ENCODE assay signal across 15 cellular contexts in genomic region chr4:48970471-48970921, GRCh38. TPM values are rescaled to one million over a fixed set of nuclear protein-coding genes. Genes with fewer than 3 reads are reported as not detected.
DNase-seq lines count a peak whose midpoint lies in the region; ATAC-seq and TF ChIP-seq lines count a peak whose summit lies in the region.
"Had no signal": no experiment of that assay in that cellular context is flagged by ENCODE, and none has a peak within 500 bp of the region (broad histone marks: within the 10 kb centered on the region; RNA-seq: fewer than 3 reads in every experiment).

No MANE protein-coding gene starts in this region.

- no peak for TF ChIP-seq CTCF in epithelial cell of esophagus (IDR thresholded peaks at IDR 0.05; ENCODE audit: insufficient read depth, low read depth, low read length, missing control alignments)

- no peak overlapping the region for H3K9ac ChIP-seq in skeletal muscle satellite cell (ENCODE audit: low read depth, low read length)

- no peak for ATAC-seq in HG02571 (IDR thresholded peaks at IDR 0.05; ENCODE audit: unreplicated experiment)
- ATAC-seq: A549; naive thymus-derived CD4-positive, alpha-beta T cell had no signal

- peaks cover 15% of the 10 kb centered on the region for H3K27me3 ChIP-seq in skeletal muscle satellite cell (ENCODE audit: control insufficient read depth, insufficient read depth, low read length)

- no peaks in the 10 kb centered on the region for H3K9me3 ChIP-seq in skeletal muscle satellite cell (replicated peaks; ENCODE audit: low read length)
- H3K9me3 ChIP-seq: A549, HAP-1 had no signal

- H3K36me3 ChIP-seq in skeletal muscle satellite cell (ENCODE audit: insufficient read depth, low read length): no peaks in the 10 kb centered on the region
- H3K36me3 ChIP-seq: HAP-1 had no signal

- DNase-seq in SIG-M5 treated with dmso at 0.1 percent for 504 hours (lab: John Stamatoyannopoulos, UW; ENCODE audit: unreplicated experiment): peak; percentile 13
- DNase-seq in SIG-M5 (lab: John Stamatoyannopoulos, UW): no peak
- DNase-seq in MV-4-11 (lab: John Stamatoyannopoulos, UW): peak; percentile 80
- peak; percentile 92 for DNase-seq in epithelial cell of esophagus (ENCODE audit: low read depth)
- DNase-seq in GM19238 (ENCODE audit: insufficient read length, low spot score): no peak
- no peak for DNase-seq in activated CD4-positive, CD25-positive, alpha-beta regulatory T cell treated with anti-CD3 and anti-CD28 coated beads, Interleukin-2, amount 50 U/mL, for 72 hours
- DNase-seq: Karpas-422; naive thymus-derived CD4-positive, alpha-beta T cell; NCI-H446 treated with DMSO at 0.1 percent for 48 hours; SHP77 treated with DMSO at 0.1 percent for 48 hours had no signal

- H3K4me2 ChIP-seq in skeletal muscle satellite cell (ENCODE audit: low read length): peak overlapping the region; percentile 1
- H3K4me2 ChIP-seq: A549 had no signal

- H3K4me3 ChIP-seq in epithelial cell of esophagus (ENCODE audit: low read length) (no peak overlapping the region), skeletal muscle satellite cell (ENCODE audit: low read length) (no peak overlapping the region)
- H3K4me3 ChIP-seq: A549, HAP-1 had no signal

- peaks cover 15% of the 10 kb centered on the region for H3K4me1 ChIP-seq in skeletal muscle satellite cell (ENCODE audit: control insufficient read depth, insufficient read depth, low read length)
- H3K4me1 ChIP-seq: A549, HAP-1 had no signal

RNA-seq across cellular contexts. Expression of gene CWH43, which starts 15.6 kb away (rescaled TPM):
- total RNA-seq in skeletal muscle satellite cell (2012; rRNA removed): not detected in 2 replicates
- total RNA-seq: naive thymus-derived CD4-positive, alpha-beta T cell; skeletal muscle tissue had no signal

Comparison
In these comparisons a context has a peak if more than half of its experiments do, and no peak if none do; other contexts are left out.
1. DNase-seq: peak in SIG-M5 treated with dmso at 0.1 percent for 504 hours (single experiment), MV-4-11 (single experiment) and epithelial cell of esophagus (single experiment); none in SIG-M5 (single experiment), GM19238 (single experiment) and activated CD4-positive, CD25-positive, alpha-beta regulatory T cell treated with anti-CD3 and anti-CD28 coated beads, Interleukin-2, amount 50 U/mL, for 72 hours (single experiment).